ENCODE assay signal across 1 cellular context in the genomic region with DNA sequence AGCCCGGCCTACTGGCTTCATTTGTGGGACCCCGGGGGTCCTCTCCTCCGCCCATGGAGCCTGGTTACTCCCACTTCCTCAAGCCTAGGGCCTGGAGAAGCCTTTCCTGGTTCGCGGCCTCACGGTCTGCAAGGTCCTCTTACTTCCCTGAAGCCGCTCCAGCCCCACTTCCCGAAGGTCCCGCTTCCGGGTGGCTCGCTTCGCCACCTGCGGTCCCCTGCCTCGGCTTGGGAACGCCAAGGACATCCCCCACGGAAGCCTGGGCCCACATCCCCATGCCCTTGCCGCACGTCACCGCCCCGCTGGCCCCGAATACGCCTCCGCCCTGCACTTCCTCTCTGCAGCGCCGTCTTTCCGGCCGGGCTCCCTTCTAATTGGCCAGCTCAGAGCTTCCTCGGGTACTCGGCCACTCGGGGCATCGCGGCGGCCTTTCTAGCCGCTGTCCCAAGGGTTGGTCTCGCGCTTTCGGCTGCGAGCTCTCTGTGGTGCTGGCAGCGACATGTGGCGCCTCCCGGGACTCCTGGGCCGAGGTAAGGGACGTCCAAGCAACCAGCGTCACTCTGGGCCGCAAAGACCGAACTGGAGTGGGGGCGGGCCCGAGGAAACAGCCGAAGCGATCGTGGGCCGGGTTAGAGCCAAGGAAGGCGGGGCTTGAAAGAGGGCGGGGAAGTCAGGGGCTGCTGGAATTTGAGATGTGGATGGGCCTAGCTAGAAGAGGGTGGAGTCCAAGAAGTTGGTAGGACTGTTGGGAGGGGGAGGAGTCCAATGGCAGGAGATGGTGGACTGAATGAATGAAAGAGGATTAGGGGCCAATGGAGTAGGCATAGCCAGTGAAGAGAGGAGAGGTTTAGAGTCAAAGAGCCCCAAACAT.
TF ChIP-seq lines count a peak whose summit lies in the region.

A gene with protein sequence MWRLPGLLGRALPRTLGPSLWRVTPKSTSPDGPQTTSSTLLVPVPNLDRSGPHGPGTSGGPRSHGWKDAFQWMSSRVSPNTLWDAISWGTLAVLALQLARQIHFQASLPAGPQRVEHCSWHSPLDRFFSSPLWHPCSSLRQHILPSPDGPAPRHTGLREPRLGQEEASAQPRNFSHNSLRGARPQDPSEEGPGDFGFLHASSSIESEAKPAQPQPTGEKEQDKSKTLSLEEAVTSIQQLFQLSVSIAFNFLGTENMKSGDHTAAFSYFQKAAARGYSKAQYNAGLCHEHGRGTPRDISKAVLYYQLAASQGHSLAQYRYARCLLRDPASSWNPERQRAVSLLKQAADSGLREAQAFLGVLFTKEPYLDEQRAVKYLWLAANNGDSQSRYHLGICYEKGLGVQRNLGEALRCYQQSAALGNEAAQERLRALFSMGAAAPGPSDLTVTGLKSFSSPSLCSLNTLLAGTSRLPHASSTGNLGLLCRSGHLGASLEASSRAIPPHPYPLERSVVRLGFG (plus strand): TSS at position 429 of the 871 bp plus-strand sequence. CDS start 71 bp downstream, at position 500.

TF ChIP-seq in A549, 52 proteins besides CTCF, POLR2A, EP300 and RAD21 (continued from another document):
- TF ChIP-seq ZNF302 (CRISPR knock-in tag; IDR thresholded peaks at IDR 0.05) (no peak), PHF8 (IDR thresholded peaks at IDR 0.05; ENCODE audit: borderline replicate concordance, low read depth) (peak; percentile 98)
TF ChIP-seq in A549: peak in this region for 9.
